ENCODE assay signal across 9 cellular contexts in the genomic region with DNA sequence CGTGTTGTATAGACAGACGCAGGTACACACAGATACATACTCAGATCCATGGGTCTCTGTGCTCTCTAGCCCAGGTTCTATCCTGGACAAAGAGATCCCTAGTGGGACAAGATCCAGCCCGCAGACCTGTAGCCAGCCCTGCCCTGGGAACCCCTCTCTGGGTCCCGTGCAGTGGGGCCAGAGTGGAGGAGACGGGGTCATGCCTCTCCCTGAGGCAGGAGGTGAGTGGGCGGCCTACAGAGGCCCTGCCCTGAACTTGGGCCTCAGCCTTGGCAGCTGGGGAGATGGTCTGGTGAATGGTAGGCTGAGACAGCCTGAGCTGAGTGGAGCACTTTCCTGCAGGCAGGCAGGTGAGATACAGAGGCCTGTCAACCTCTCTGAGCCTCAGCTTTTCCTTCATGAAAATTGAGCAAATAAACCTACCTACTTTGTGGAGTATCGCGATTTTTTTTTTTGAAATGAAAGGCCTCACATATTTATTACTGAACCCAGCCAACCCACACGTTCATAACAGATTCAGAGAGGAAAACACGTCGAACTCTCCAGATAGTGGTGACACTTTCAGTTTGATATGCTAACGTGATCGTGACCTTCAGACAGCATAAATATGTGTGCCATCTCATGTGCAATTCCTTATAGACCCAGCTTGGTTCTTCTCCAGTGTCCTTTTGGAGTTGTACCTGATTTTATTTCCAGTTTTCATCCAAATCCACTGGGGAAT. TPM values are rescaled to one million over a fixed set of nuclear protein-coding genes. Genes with fewer than 3 reads are reported as not detected.
DNase-seq lines count a peak whose midpoint lies in the region; ATAC-seq and TF ChIP-seq lines count a peak whose summit lies in the region.
"Had no signal": no experiment of that assay in that cellular context is flagged by ENCODE, and none has a peak within 500 bp of the region (broad histone marks: within the 10 kb centered on the region; RNA-seq: fewer than 3 reads in every experiment).

No MANE protein-coding gene starts in this region.

- H3K36me3 Mint-ChIP-seq in MCF 10A (ENCODE audit: insufficient read depth, unreplicated experiment) (peaks cover 27% of the 10 kb centered on the region), neural progenitor cell (peaks cover under 1% of the 10 kb centered on the region)

- H3K27ac ChIP-seq in breast epithelium (peak overlapping the region; percentile 45 to 86), neural progenitor cell (no peak overlapping the region), upper lobe of left lung (peak overlapping the region; percentile 25 to 65 (median 46))
- H3K27ac ChIP-seq: neutrophil had no signal

- TF ChIP-seq POLR2A in breast epithelium (IDR thresholded peaks at IDR 0.05) (no peak), upper lobe of left lung (IDR thresholded peaks at IDR 0.05) (no peak)

- H4K20me1 ChIP-seq in neural progenitor cell (ENCODE audit: low read depth): peaks cover 11% of the 10 kb centered on the region

- no peak for TF ChIP-seq CTCF in breast epithelium (IDR thresholded peaks at IDR 0.05)
- TF ChIP-seq CTCF in MCF 10A (IDR thresholded peaks at IDR 0.05; ENCODE audit: unreplicated experiment): no peak
- TF ChIP-seq CTCF in neural progenitor cell (IDR thresholded peaks at IDR 0.05): no peak
- TF ChIP-seq CTCF in upper lobe of left lung (IDR thresholded peaks at IDR 0.05): no peak

- H3K9ac ChIP-seq in adipocyte (ENCODE audit: low read length): peak overlapping the region; percentile 51
- no peak overlapping the region for H3K9ac ChIP-seq in neural progenitor cell

- H3K27ac Mint-ChIP-seq in MCF 10A (ENCODE audit: low read depth, unreplicated experiment): no peak overlapping the region
- H3K27ac Mint-ChIP-seq in neural progenitor cell: peak overlapping the region; percentile 89

- no peaks in the 10 kb centered on the region for H3K9me3 Mint-ChIP-seq in MCF 10A (ENCODE audit: unreplicated experiment)
- peaks cover under 1% of the 10 kb centered on the region for H3K9me3 Mint-ChIP-seq in neural progenitor cell

- H3K27me3 Mint-ChIP-seq in MCF 10A (ENCODE audit: insufficient read depth, unreplicated experiment): no peaks in the 10 kb centered on the region
- H3K27me3 Mint-ChIP-seq in neural progenitor cell (ENCODE audit: insufficient read depth, low read depth): peaks cover 15% of the 10 kb centered on the region

- H3K36me3 ChIP-seq in breast epithelium (no peaks in the 10 kb centered on the region), adipocyte (ENCODE audit: control insufficient read depth, insufficient read depth, low read length, severe bottlenecking) (no peaks in the 10 kb centered on the region), neural progenitor cell (no peaks in the 10 kb centered on the region), upper lobe of left lung (peaks cover 0 to 3% (median 0%) of the 10 kb centered on the region in 4 donors)
- H3K36me3 ChIP-seq: neutrophil had no signal

- WGBS in upper lobe of left lung, 2 donors: 62 to 78% methylated on average over 10 to 13 of the region's 13 CpGs

- H3K27me3 ChIP-seq in breast epithelium (no peaks in the 10 kb centered on the region), adipocyte (replicated peaks; ENCODE audit: control insufficient read depth, insufficient read depth, low read length) (no peaks in the 10 kb centered on the region), neural progenitor cell (no peaks in the 10 kb centered on the region), upper lobe of left lung (no peaks in the 10 kb centered on the region)
- H3K27me3 ChIP-seq: neutrophil had no signal

- peaks cover 59% of the 10 kb centered on the region for H3F3A ChIP-seq in neural progenitor cell (ENCODE audit: low read depth)

- H3K9me3 ChIP-seq in breast epithelium (no peaks in the 10 kb centered on the region), adipocyte (ENCODE audit: control insufficient read depth, low read length) (no peaks in the 10 kb centered on the region), neural progenitor cell (ENCODE audit: low read depth) (no peaks in the 10 kb centered on the region), upper lobe of left lung (no peaks in the 10 kb centered on the region)
- H3K9me3 ChIP-seq: neutrophil had no signal

- H3K4me3 ChIP-seq in breast epithelium (no peak overlapping the region), adipocyte (ENCODE audit: low read length) (no peak overlapping the region), neural progenitor cell (no peak overlapping the region), upper lobe of left lung (no peak overlapping the region)

- POLR2A ChIA-PET in MCF 10A (lab: Yijun Ruan, JAX): interaction anchor here (0.6 to 3.0 kb wide), 4 partner anchors 15 to 611 kb away, joined by 3 to 16 read pairs (median 3); a partner anchor contains a TSS

- no TSS peak for BruUV-seq in MCF 10A (replicated peaks; lab: Mats Ljungman, UMichigan)

- H3K79me2 ChIP-seq in neural progenitor cell (ENCODE audit: low read depth): peaks cover 14% of the 10 kb centered on the region

- intact Hi-C loops in breast epithelium (cut with DNase I; ENCODE audit: low total_unique reads) (loop anchor here (5.0 kb wide), 2 partner anchors 37 to 1623 kb away; a partner anchor contains a TSS), MCF 10A (cut with micrococcal nuclease) (no loop called here)

- CTCF ChIA-PET in MCF 10A (lab: Yijun Ruan, JAX): no interaction called here

- H3K4me3 Mint-ChIP-seq in MCF 10A (ENCODE audit: unreplicated experiment) (no peak overlapping the region), neural progenitor cell (peak overlapping the region; percentile 57)

- no peak for DNase-seq in breast epithelium (ENCODE audit: low spot score in 2 of 2)
- no peak for DNase-seq in MCF 10A (ENCODE audit: unreplicated experiment)
- no peak for DNase-seq in adipocyte (ENCODE audit: low read depth)
- DNase-seq in neural progenitor cell (ENCODE audit: low spot score): no peak
- DNase-seq in upper lobe of left lung: peak in 1 of 2 donors; percentile 19
- DNase-seq in cortex of kidney (lab: John Stamatoyannopoulos, UW): no peak
- no peak for DNase-seq in GM03348 (ENCODE audit: low spot score)
- DNase-seq in NCI-H345 (lab: John Stamatoyannopoulos, UW): no peak

- H2AFZ ChIP-seq in neural progenitor cell (replicated peaks): no peak overlapping the region

- ATAC-seq in upper lobe of left lung (ENCODE audit: low FRiP score in 2 of 2): no peak

- TF ChIP-seq EP300 in upper lobe of left lung (IDR thresholded peaks at IDR 0.05): no peak

- H3K4me2 ChIP-seq in neural progenitor cell: no peak overlapping the region

- H3K4me1 ChIP-seq in breast epithelium (no peaks in the 10 kb centered on the region), adipocyte (ENCODE audit: control insufficient read depth, insufficient read depth, low read length) (peaks cover 14% of the 10 kb centered on the region), neural progenitor cell (peaks cover 11% of the 10 kb centered on the region), upper lobe of left lung (peaks cover 13 to 23% (median 21%) of the 10 kb centered on the region in 4 donors)

- H3K4me1 Mint-ChIP-seq in MCF 10A (ENCODE audit: insufficient read depth, unreplicated experiment) (peaks cover 12% of the 10 kb centered on the region), neural progenitor cell (peaks cover 40% of the 10 kb centered on the region)

RNA-seq across cellular contexts. Expression of a gene that starts 3.4 kb away (rescaled TPM):
- 100 to 1,000 TPM; 325 to 833 (median 602) TPM for total RNA-seq in breast epithelium
- total RNA-seq in MCF 10A (2022): 120 and 123 TPM in 2 replicates
- 51.7 and 107 TPM in 2 replicates for total RNA-seq in neural progenitor cell (ENCODE audit: low replicate concordance)
- 1,000 to 10,000 TPM in 1 of 6 donors, 100 to 1,000 TPM in 5; 281 to 1,101 (median 639) TPM for total RNA-seq in upper lobe of left lung

RNA-seq across cellular contexts. Expression of a gene that starts 10.6 kb away (rescaled TPM):
- 10 to 100 TPM in 1 of 3 donors, 1 to 10 TPM in 2; 7.0 to 16.6 (median 9.5) TPM for total RNA-seq in breast epithelium
- 0.26 and 0.42 TPM in 2 replicates for total RNA-seq in MCF 10A (2022)
- total RNA-seq in neural progenitor cell (ENCODE audit: low replicate concordance): 0.11 and 1.4 TPM in 2 replicates
- 10 to 100 TPM in 3 of 6 donors, 1 to 10 TPM in 3; 6.3 to 58.7 (median 11.7) TPM for total RNA-seq in upper lobe of left lung

RNA-seq across cellular contexts. Expression of a gene that starts 38.0 kb away (rescaled TPM):
- total RNA-seq in breast epithelium (100 to 1,000 TPM in 2 of 3 donors, 10 to 100 TPM in 1; 83.0 to 122 (median 120) TPM), MCF 10A (2022) (172 and 193 TPM in 2 replicates), neural progenitor cell (ENCODE audit: low replicate concordance) (440 and 768 TPM in 2 replicates), upper lobe of left lung (100 to 1,000 TPM in 4 of 6 donors, 10 to 100 TPM in 2; 39.8 to 147 (median 107) TPM)

RNA-seq across cellular contexts. Expression of a gene that starts 55.5 kb away (rescaled TPM):
- total RNA-seq in breast epithelium (10 to 100 TPM; 22.5 to 29.2 (median 25.9) TPM), MCF 10A (2022) (6.5 and 11.9 TPM in 2 replicates), neural progenitor cell (ENCODE audit: low replicate concordance) (2.1 and 5.7 TPM in 2 replicates), upper lobe of left lung (10 to 100 TPM; 15.5 to 42.8 (median 28.1) TPM)

RNA-seq across cellular contexts. Expression of a gene that starts 58.6 kb away (rescaled TPM):
- 1 to 10 TPM in 1 of 3 donors, under 1 TPM in 1, not detected in 1; 0.33 to 1.3 TPM for total RNA-seq in breast epithelium
- total RNA-seq in MCF 10A (2022): 0.42 and 0.54 TPM in 2 replicates
- total RNA-seq in neural progenitor cell (ENCODE audit: low replicate concordance): 0.28 and 0.62 TPM in 2 replicates
- 100 to 1,000 TPM in 1 of 6 donors, 10 to 100 TPM in 4, 1 to 10 TPM in 1; 6.4 to 479 (median 21.0) TPM for total RNA-seq in upper lobe of left lung
